In the genomic region with DNA sequence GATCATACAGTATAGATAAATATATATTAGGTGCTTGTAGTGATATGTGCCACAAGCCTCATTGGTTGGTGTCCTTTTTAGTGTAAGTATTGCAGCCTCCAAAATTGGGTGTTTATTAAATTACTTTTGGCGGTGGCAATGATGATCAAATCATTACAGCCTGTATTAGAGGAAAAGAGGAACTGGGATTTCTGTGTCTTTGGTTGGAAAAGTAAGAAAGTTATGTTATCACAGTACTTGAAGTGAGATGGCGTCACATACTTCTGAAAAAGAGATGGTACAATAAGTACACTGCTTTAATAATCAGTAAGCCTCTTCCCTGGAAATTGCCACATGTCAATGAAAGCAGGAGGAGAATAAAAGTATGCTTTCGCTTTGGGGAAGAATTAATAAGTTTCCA, we compare ENCODE assay signal across 9 cellular contexts. TPM values are rescaled to one million over a fixed set of nuclear protein-coding genes. Genes with fewer than 3 reads are reported as not detected.
DNase-seq lines count a peak whose midpoint lies in the region; ATAC-seq lines count a peak whose summit lies in the region.
"Had no signal": no experiment of that assay in that cellular context is flagged by ENCODE, and none has a peak within 500 bp of the region (broad histone marks: within the 10 kb centered on the region; RNA-seq: fewer than 3 reads in every experiment).

No MANE protein-coding gene starts in this region.

- H3K27me3 ChIP-seq in MG63 (peaks cover 7% of the 10 kb centered on the region; the same call in 1 of the 2 replicates), ectodermal cell (ENCODE audit: control insufficient read depth, insufficient read depth, low read length, poor library complexity, severe bottlenecking) (peaks cover 65% of the 10 kb centered on the region), trophoblast cell (ENCODE audit: insufficient read depth, low read length) (no peaks in the 10 kb centered on the region)
- H3K27me3 ChIP-seq: brain microvascular endothelial cell had no signal

- H2AK5ac ChIP-seq in trophoblast cell (ENCODE audit: low read length), result no peak overlapping the region

- H3K79me1 ChIP-seq in trophoblast cell (ENCODE audit: low read length), result peaks cover 5% of the 10 kb centered on the region

- no peak overlapping the region for H2BK120ac ChIP-seq in trophoblast cell (ENCODE audit: insufficient read depth, low read length, poor library complexity)

- no peak overlapping the region for H3K14ac ChIP-seq in trophoblast cell (ENCODE audit: low read length)

- H3K4ac ChIP-seq in trophoblast cell (ENCODE audit: low read depth, low read length), result no peak overlapping the region

- no peak overlapping the region for H3K18ac ChIP-seq in trophoblast cell (ENCODE audit: low read length)

- DNase-seq in MG63 (no peak), trophoblast cell (no peak), GF-D8 (lab: John Stamatoyannopoulos, UW) (no peak), GM03348 (ENCODE audit: low spot score) (no peak), DMS153 (lab: John Stamatoyannopoulos, UW) (no peak), NCI-H2171 (lab: John Stamatoyannopoulos, UW) (no peak)

- no peaks in the 10 kb centered on the region for H3K4me1 ChIP-seq in ectodermal cell (ENCODE audit: control insufficient read depth, insufficient read depth, low read length)
- no peaks in the 10 kb centered on the region for H3K4me1 ChIP-seq in trophoblast cell (ENCODE audit: control insufficient read depth in 1 of 2, insufficient read depth in 2 of 2, low read length in 2 of 2)

- H3K36me3 ChIP-seq in MG63 (no peaks in the 10 kb centered on the region), ectodermal cell (ENCODE audit: control insufficient read depth, insufficient read depth, low read length) (no peaks in the 10 kb centered on the region), trophoblast cell (ENCODE audit: control insufficient read depth in 1 of 2, insufficient read depth in 2 of 2, low read length in 2 of 2) (no peaks in the 10 kb centered on the region)
- H3K36me3 ChIP-seq: brain microvascular endothelial cell had no signal

- H3K9ac ChIP-seq in trophoblast cell (ENCODE audit: low read length), result no peak overlapping the region

- H2AFZ ChIP-seq in trophoblast cell (ENCODE audit: insufficient read depth, low read length, poor library complexity), result no peak overlapping the region

- H3K4me3 ChIP-seq in MG63 (peak overlapping the region; percentile 79), ectodermal cell (ENCODE audit: insufficient read depth, low read depth, low read length) (peak overlapping the region; percentile 72), trophoblast cell (ENCODE audit: low read depth, low read length) (no peak overlapping the region)

- 77 to 88% methylated on average over 2 to 3 of the region's 3 CpGs for WGBS in ectodermal cell, 2 experiments
- WGBS in trophoblast cell (ENCODE audit: extremely low coverage, insufficient coverage, insufficient read length), result no CpG with 5 or more reads among the region's 3 CpGs

- no peak overlapping the region for H2BK12ac ChIP-seq in trophoblast cell (ENCODE audit: low read length)

- no peak overlapping the region for H4K12ac ChIP-seq in trophoblast cell (ENCODE audit: low read depth, low read length)

- no peak overlapping the region for H4K8ac ChIP-seq in trophoblast cell (ENCODE audit: low read depth, low read length)

- no peak overlapping the region for H3K23ac ChIP-seq in trophoblast cell (ENCODE audit: low read length)

- no peak overlapping the region for H2BK5ac ChIP-seq in trophoblast cell (ENCODE audit: low read depth, low read length, poor library complexity)

- peaks cover 3% of the 10 kb centered on the region for H3K79me2 ChIP-seq in trophoblast cell (ENCODE audit: control insufficient read depth, insufficient read depth, low read length, poor library complexity)

- no peak overlapping the region for H4K91ac ChIP-seq in trophoblast cell (ENCODE audit: low read depth, low read length)

- H3K4me2 ChIP-seq in trophoblast cell (ENCODE audit: low read length), result peak overlapping the region; percentile 82

- ATAC-seq in GM18517 (IDR thresholded peaks at IDR 0.05; ENCODE audit: unreplicated experiment), result peak; percentile 19

- H3K9me3 ChIP-seq in MG63, result no peaks in the 10 kb centered on the region
- H3K9me3 ChIP-seq in ectodermal cell (ENCODE audit: control insufficient read depth, low read length), result no peaks in the 10 kb centered on the region
- peaks cover 2% of the 10 kb centered on the region for H3K9me3 ChIP-seq in trophoblast cell (ENCODE audit: insufficient read depth, low read depth, low read length)

- H3K27ac ChIP-seq in ectodermal cell (ENCODE audit: insufficient read depth, low read depth, low read length, poor library complexity, severe bottlenecking) (no peak overlapping the region), trophoblast cell (ENCODE audit: low read depth, low read length) (no peak overlapping the region)

RNA-seq across cellular contexts. Expression of gene MPZL3, which starts 0.5 kb away (rescaled TPM):
- total RNA-seq in MG63 (2014; rRNA removed; shearing (Covaris generic); ENCODE audit: low replicate concordance), result 1.3 and 1.6 TPM in 2 replicates
- polyA plus RNA-seq in ectodermal cell (2013, experiment 1 of 4), result 0.70 TPM
- polyA plus RNA-seq in ectodermal cell (2013, experiment 2 of 4), result 0.98 TPM
- 0.64 TPM for polyA plus RNA-seq in ectodermal cell (2013, experiment 3 of 4)
- 0.41 TPM for polyA plus RNA-seq in ectodermal cell (2013, experiment 4 of 4)
- 1.5 and 1.8 TPM in 2 replicates for polyA plus RNA-seq in trophoblast cell (2013)

RNA-seq across cellular contexts. Expression of gene MPZL2, which starts 11.4 kb away (rescaled TPM):
- not detected in 2 replicates for total RNA-seq in MG63 (2014; rRNA removed; shearing (Covaris generic); ENCODE audit: low replicate concordance)
- polyA plus RNA-seq in ectodermal cell (2013, experiment 1 of 4), result 1.1 TPM
- polyA plus RNA-seq in ectodermal cell (2013, experiment 2 of 4), result 1.4 TPM
- polyA plus RNA-seq in ectodermal cell (2013, experiment 3 of 4), result 0.91 TPM
- 0.45 TPM for polyA plus RNA-seq in ectodermal cell (2013, experiment 4 of 4)
- 0.57 and 0.59 TPM in 2 replicates for polyA plus RNA-seq in trophoblast cell (2013)

RNA-seq across cellular contexts. Expression of gene JAML, which starts 27.9 kb away (rescaled TPM):
- not detected in 2 replicates for total RNA-seq in MG63 (2014; rRNA removed; shearing (Covaris generic); ENCODE audit: low replicate concordance)
- not detected for polyA plus RNA-seq in ectodermal cell (2013, experiment 1 of 4)
- not detected for polyA plus RNA-seq in ectodermal cell (2013, experiment 2 of 4)
- polyA plus RNA-seq in ectodermal cell (2013, experiment 3 of 4), result 0.21 TPM
- not detected for polyA plus RNA-seq in ectodermal cell (2013, experiment 4 of 4)
- polyA plus RNA-seq in trophoblast cell (2013), result 0.11 and 0.19 TPM in 2 replicates

RNA-seq across cellular contexts. Expression of gene CD3E, which starts 51.8 kb away (rescaled TPM):
- total RNA-seq in MG63 (2014; rRNA removed; shearing (Covaris generic); ENCODE audit: low replicate concordance), result not detected in 2 replicates
- polyA plus RNA-seq in ectodermal cell (2013, experiment 1 of 4), result not detected
- not detected for polyA plus RNA-seq in ectodermal cell (2013, experiment 2 of 4)
- not detected for polyA plus RNA-seq in ectodermal cell (2013, experiment 3 of 4)
- not detected for polyA plus RNA-seq in ectodermal cell (2013, experiment 4 of 4)
- not detected in 2 replicates for polyA plus RNA-seq in trophoblast cell (2013)
